ENCODE assay signal across 18 cellular contexts in genomic region chr12:108461071-108461670, GRCh38.
"Had no signal": no experiment of that assay in that cellular context is flagged by ENCODE, and none has a peak within 500 bp of the region (broad histone marks: within the 10 kb centered on the region; RNA-seq: fewer than 3 reads in every experiment).

No MANE protein-coding gene starts in this region.

- DNase-seq: cerebellar nuclear complex; effector memory CD8-positive, alpha-beta T cell; esophagus squamous epithelium; foreskin fibroblast; heart left ventricle; hippocampal formation; left ventricle myocardium inferior; lower lobe of right lung; midbrain; small intestine; stimulated activated CD4-positive, alpha-beta T cell treated with anti-CD3 and anti-CD28 coated beads, Interleukin-12 subunit alpha, Interleukin-12 subunit beta, amount 100 ng/mL, for 4 hours; stimulated activated naive CD4-positive, alpha-beta T cell; trophoblast cell had no signal

- H3K36me3 ChIP-seq: esophagus squamous epithelium, heart left ventricle, left ventricle myocardium inferior, lower lobe of right lung, prostate gland had no signal

- H3K9me3 ChIP-seq: esophagus squamous epithelium, heart left ventricle, left ventricle myocardium inferior, lower lobe of right lung, prostate gland had no signal

- H3K79me2 ChIP-seq: parathyroid adenoma had no signal

- H3K9ac ChIP-seq: parathyroid adenoma had no signal

- ATAC-seq: effector memory CD8-positive, alpha-beta T cell; heart left ventricle; lower lobe of right lung; natural killer cell treated with Interleukin-12 subunit alpha and Interleukin-12 subunit beta and Interleukin-15 and Interleukin-18, amount 100 ng/mL, for 72 hours had no signal

- H3K4me3 ChIP-seq: esophagus squamous epithelium, heart left ventricle, left ventricle myocardium inferior, lower lobe of right lung, prostate gland had no signal

- H3K4me1 ChIP-seq: esophagus squamous epithelium, left ventricle myocardium inferior, parathyroid adenoma, prostate gland had no signal

- FAIRE-seq: colon, small intestine had no signal

- H3K27ac ChIP-seq: epithelial cell of prostate, esophagus squamous epithelium, heart left ventricle, left ventricle myocardium inferior, lower lobe of right lung, parathyroid adenoma, prostate gland had no signal

- H2AFZ ChIP-seq: parathyroid adenoma had no signal
